ENCODE assay signal across 19 cellular contexts in the genomic region with DNA sequence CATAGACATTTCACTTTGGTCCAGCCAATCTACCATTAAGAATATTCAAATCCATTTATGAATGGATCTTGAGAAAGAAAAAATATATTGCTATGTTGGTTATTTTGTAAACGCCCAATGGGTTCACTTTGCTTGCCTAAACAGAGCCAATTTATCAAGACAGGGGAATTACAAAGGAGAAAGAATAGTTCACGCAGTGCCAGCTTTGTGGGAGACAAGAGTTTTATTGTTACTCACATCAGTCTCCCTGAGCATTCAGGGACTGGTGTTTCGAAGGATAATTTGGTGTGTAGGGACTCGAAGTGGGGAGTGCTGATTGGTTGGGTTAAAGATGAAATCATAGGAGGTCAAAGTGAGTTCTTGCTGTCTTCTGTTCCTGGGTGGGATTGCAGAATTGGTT.
DNase-seq lines count a peak whose midpoint lies in the region; ATAC-seq and TF ChIP-seq lines count a peak whose summit lies in the region.
"Had no signal": no experiment of that assay in that cellular context is flagged by ENCODE, and none has a peak within 500 bp of the region (broad histone marks: within the 10 kb centered on the region; RNA-seq: fewer than 3 reads in every experiment).

No MANE protein-coding gene starts in this region.

- intact Hi-C loops in sigmoid colon (cut with DNase I), result no loop called here

- no peaks in the 10 kb centered on the region for H3K4me1 ChIP-seq in effector memory CD4-positive, alpha-beta T cell (ENCODE audit: control insufficient read depth, insufficient read depth, low read length, poor library complexity, severe bottlenecking)
- no peaks in the 10 kb centered on the region for H3K4me1 ChIP-seq in sigmoid colon
- no peaks in the 10 kb centered on the region for H3K4me1 ChIP-seq in gastroesophageal sphincter

- peaks cover 15% of the 10 kb centered on the region for H3K4me1 Mint-ChIP-seq in neural crest cell

- H3K27ac ChIP-seq in angular gyrus (ENCODE audit: low read depth, low read length) (peak overlapping the region; percentile 52), sigmoid colon (no peak overlapping the region), gastroesophageal sphincter (no peak overlapping the region)
- H3K27ac ChIP-seq in effector memory CD4-positive, alpha-beta T cell (ENCODE audit: insufficient read depth, low read length, poor library complexity, severe bottlenecking), result no peak overlapping the region
- H3K27ac ChIP-seq: C4-2B had no signal

- H3K36me3 ChIP-seq in effector memory CD4-positive, alpha-beta T cell (ENCODE audit: control insufficient read depth, insufficient read depth, low read length), result no peaks in the 10 kb centered on the region
- H3K36me3 ChIP-seq in sigmoid colon, result no peaks in the 10 kb centered on the region
- no peaks in the 10 kb centered on the region for H3K36me3 ChIP-seq in gastroesophageal sphincter

- H3K36me3 Mint-ChIP-seq in neural crest cell (ENCODE audit: low read depth), result peaks cover 15% of the 10 kb centered on the region
- H3K36me3 Mint-ChIP-seq: CD8-positive, alpha-beta T cell had no signal

- 79 to 91% methylated on average over 4 of the region's 4 CpGs for WGBS in sigmoid colon, 2 donors
- WGBS in gastroesophageal sphincter (ENCODE audit: low coverage in 1 of 2), 2 donors, result 81 to 95% methylated on average over 3 to 4 of the region's 4 CpGs

- H3K9me3 ChIP-seq in effector memory CD4-positive, alpha-beta T cell (ENCODE audit: control insufficient read depth, low read length), result no peaks in the 10 kb centered on the region
- H3K9me3 ChIP-seq in sigmoid colon (no peaks in the 10 kb centered on the region), gastroesophageal sphincter (no peaks in the 10 kb centered on the region)
- H3K9me3 ChIP-seq: BE2C had no signal

- H3K27me3 ChIP-seq in effector memory CD4-positive, alpha-beta T cell (replicated peaks; ENCODE audit: control insufficient read depth, insufficient read depth, low read length, poor library complexity, severe bottlenecking), result no peaks in the 10 kb centered on the region
- H3K27me3 ChIP-seq in sigmoid colon (no peaks in the 10 kb centered on the region), gastroesophageal sphincter (no peaks in the 10 kb centered on the region)
- H3K27me3 ChIP-seq: BE2C had no signal

- H3K27ac Mint-ChIP-seq in neural crest cell (ENCODE audit: unreplicated experiment), result peak overlapping the region; percentile 53
- H3K27ac Mint-ChIP-seq: CD8-positive, alpha-beta T cell; GM23338 had no signal

- no peak overlapping the region for H3K4me3 Mint-ChIP-seq in neural crest cell
- H3K4me3 Mint-ChIP-seq: CD8-positive, alpha-beta T cell; GM23338 had no signal

- H3K9me3 Mint-ChIP-seq in neural crest cell, result peaks cover 3% of the 10 kb centered on the region
- H3K9me3 Mint-ChIP-seq: CD8-positive, alpha-beta T cell; GM23338 had no signal

- TF ChIP-seq CTCF in neural crest cell (conservative IDR thresholded peaks at IDR 0.05), result no peak
- TF ChIP-seq CTCF in sigmoid colon (IDR thresholded peaks at IDR 0.05), result no peak
- no peak for TF ChIP-seq CTCF in gastroesophageal sphincter (IDR thresholded peaks at IDR 0.05)

- DNase-seq in globus pallidus (ENCODE audit: low spot score), result peak; percentile 87
- DNase-seq in neural crest cell (ENCODE audit: low read depth, low spot score), result no peak
- DNase-seq in superior temporal gyrus (ENCODE audit: extremely low spot score), result peak; percentile 87
- DNase-seq in effector memory CD4-positive, alpha-beta T cell, result no peak
- DNase-seq in sigmoid colon, result no peak
- no peak for DNase-seq in AG08396 (ENCODE audit: low spot score)
- DNase-seq: ACHN; BE2C; CD8-positive, alpha-beta T cell; COR-L47; DMS153; DMS79 treated with DMSO at 0.1 percent for 48 hours; EL; H7 had no signal

- H3K4me3 ChIP-seq in effector memory CD4-positive, alpha-beta T cell (ENCODE audit: insufficient read depth, low read depth, low read length, poor library complexity, severe bottlenecking), result no peak overlapping the region
- H3K4me3 ChIP-seq in sigmoid colon, result no peak overlapping the region
- no peak overlapping the region for H3K4me3 ChIP-seq in gastroesophageal sphincter
- H3K4me3 ChIP-seq: GM23338 had no signal

- no peaks in the 10 kb centered on the region for H3K27me3 Mint-ChIP-seq in neural crest cell (ENCODE audit: low read depth)

- ATAC-seq in gastroesophageal sphincter, result no peak
- ATAC-seq: CD8-positive, alpha-beta T cell; GM23338; HepG2 had no signal

- TF ChIP-seq EP300 in sigmoid colon (IDR thresholded peaks at IDR 0.05) (no peak), gastroesophageal sphincter (IDR thresholded peaks at IDR 0.05) (no peak)

- TF ChIP-seq POLR2A in sigmoid colon (IDR thresholded peaks at IDR 0.05) (no peak), gastroesophageal sphincter (IDR thresholded peaks at IDR 0.05) (no peak)

Comparison
In these comparisons a context has a peak if more than half of its experiments do, and no peak if none do; other contexts are left out.
1. DNase-seq: peak in globus pallidus (single experiment) and superior temporal gyrus (single experiment); none in neural crest cell (single experiment), effector memory CD4-positive, alpha-beta T cell (0 of 3), sigmoid colon (single experiment) and AG08396 (single experiment).